1 cellular context compared by ENCODE assay signal in the genomic region with DNA sequence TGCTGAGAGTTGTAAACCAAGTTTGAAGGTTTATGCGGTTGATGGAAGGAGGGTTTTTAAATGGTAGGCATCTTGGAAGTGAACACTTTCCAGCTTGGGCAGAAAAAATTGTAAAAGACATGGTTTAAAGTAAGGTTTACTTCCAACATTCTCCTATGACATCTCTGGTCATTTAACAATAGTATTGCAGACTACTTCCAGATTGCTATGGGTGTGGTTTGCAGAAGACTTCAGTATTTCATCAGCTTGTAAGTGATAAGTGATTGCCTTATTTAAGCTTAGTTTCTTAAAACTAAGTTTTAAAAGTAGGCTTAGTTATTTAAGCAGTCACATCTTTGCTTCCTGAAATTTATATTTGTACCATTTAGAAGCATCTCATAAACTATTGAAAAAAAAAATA.
TF ChIP-seq lines count a peak whose summit lies in the region.

No MANE protein-coding gene starts in this region.

TF ChIP-seq in SK-N-SH treated with all-trans-retinoic acid at 6 μM for 48 hours, 23 proteins besides CTCF, POLR2A, EP300 and RAD21 (continued from another document):
- TF ChIP-seq, protein P1, sequence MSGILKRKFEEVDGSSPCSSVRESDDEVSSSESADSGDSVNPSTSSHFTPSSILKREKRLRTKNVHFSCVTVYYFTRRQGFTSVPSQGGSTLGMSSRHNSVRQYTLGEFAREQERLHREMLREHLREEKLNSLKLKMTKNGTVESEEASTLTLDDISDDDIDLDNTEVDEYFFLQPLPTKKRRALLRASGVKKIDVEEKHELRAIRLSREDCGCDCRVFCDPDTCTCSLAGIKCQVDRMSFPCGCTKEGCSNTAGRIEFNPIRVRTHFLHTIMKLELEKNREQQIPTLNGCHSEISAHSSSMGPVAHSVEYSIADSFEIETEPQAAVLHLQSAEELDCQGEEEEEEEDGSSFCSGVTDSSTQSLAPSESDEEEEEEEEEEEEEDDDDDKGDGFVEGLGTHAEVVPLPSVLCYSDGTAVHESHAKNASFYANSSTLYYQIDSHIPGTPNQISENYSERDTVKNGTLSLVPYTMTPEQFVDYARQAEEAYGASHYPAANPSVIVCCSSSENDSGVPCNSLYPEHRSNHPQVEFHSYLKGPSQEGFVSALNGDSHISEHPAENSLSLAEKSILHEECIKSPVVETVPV (CRISPR knock-in tag; IDR thresholded peaks at IDR 0.05), result no peak
- TF ChIP-seq GLIS3 (CRISPR knock-in tag; IDR thresholded peaks at IDR 0.05), result no peak
- TF ChIP-seq TSHZ2 (CRISPR knock-in tag; IDR thresholded peaks at IDR 0.05), result no peak
